ENCODE assay signal across 11 cellular contexts in genomic region chr11:105673089-105673488, GRCh38.
A peak's percentile ranks its signal among the peaks of the same experiment; 100 is the strongest.
DNase-seq lines count a peak whose midpoint lies in the region; ATAC-seq, FAIRE-seq and TF ChIP-seq lines count a peak whose summit lies in the region.
"Had no signal": no experiment of that assay in that cellular context is flagged by ENCODE, and none has a peak within 500 bp of the region (broad histone marks: within the 10 kb centered on the region; RNA-seq: fewer than 3 reads in every experiment).

No MANE protein-coding gene starts in this region.

- BruUV-seq in PC-3 (replicated peaks; lab: Mats Ljungman, UMichigan) = no TSS peak
- no TSS peak for BruUV-seq in endothelial cell of umbilical vein (replicated peaks; lab: Mats Ljungman, UMichigan)

- TF ChIP-seq CTCF in PC-3 (conservative IDR thresholded peaks at IDR 0.05; ENCODE audit: low read depth, low read length) = no peak
- TF ChIP-seq CTCF in endothelial cell of umbilical vein (IDR thresholded peaks at IDR 0.05; ENCODE audit: extremely low read depth in 1 of 2, insufficient read depth in 1 of 2, low read depth in 1 of 2, low read length in 2 of 2) = no peak

- H3K4me3 Mint-ChIP-seq in activated CD4-positive, alpha-beta T cell treated with anti-CD3 and anti-CD28 coated beads, Interleukin-2, amount 10 ng/mL, durations not matched to agents 7 days and 5 days = no peak overlapping the region
- H3K4me3 Mint-ChIP-seq: naive B cell had no signal

- H3K27ac ChIP-seq in PC-3 (ENCODE audit: low read length) = no peak overlapping the region
- no peak overlapping the region for H3K27ac ChIP-seq in endothelial cell of umbilical vein (ENCODE audit: insufficient read depth, low read depth, low read length)
- H3K27ac ChIP-seq: adrenal gland had no signal

- H3K9me1 ChIP-seq in endothelial cell of umbilical vein (replicated peaks; ENCODE audit: control insufficient read depth, extremely low read depth, insufficient read depth, low read length) = peaks cover 2% of the 10 kb centered on the region

- no peaks in the 10 kb centered on the region for H3K9me3 ChIP-seq in PC-3 (ENCODE audit: low read length)
- H3K9me3 ChIP-seq in endothelial cell of umbilical vein (replicated peaks; ENCODE audit: control insufficient read depth, insufficient read depth, low read length) = no peaks in the 10 kb centered on the region
- H3K9me3 ChIP-seq: adrenal gland had no signal

- H3K27me3 ChIP-seq in PC-3 (ENCODE audit: low read length) (peaks cover 6% of the 10 kb centered on the region; the same call in 1 of the 2 replicates), endothelial cell of umbilical vein (ENCODE audit: control insufficient read depth in 2 of 2, insufficient read depth in 2 of 2, low read length in 2 of 2) (no peaks in the 10 kb centered on the region)
- H3K27me3 ChIP-seq: adrenal gland had no signal

- H4K20me1 ChIP-seq in PC-3 (ENCODE audit: low read length) (no peaks in the 10 kb centered on the region), endothelial cell of umbilical vein (replicated peaks; ENCODE audit: control insufficient read depth, extremely low read depth, insufficient read depth, low read length) (no peaks in the 10 kb centered on the region)

- H3K27me3 Mint-ChIP-seq in activated CD4-positive, alpha-beta T cell treated with anti-CD3 and anti-CD28 coated beads, Interleukin-2, amount 10 ng/mL, durations not matched to agents 7 days and 5 days = no peaks in the 10 kb centered on the region
- H3K27me3 Mint-ChIP-seq: naive B cell had no signal

- POLR2A ChIA-PET in activated CD4-positive, alpha-beta T cell treated with anti-CD3 and anti-CD28 coated beads, Interleukin-2, amount 10 ng/mL, durations not matched to agents 7 days and 5 days (lab: Charles Lee) = no interaction called here
- POLR2A ChIA-PET in PC-3 (lab: Charles Lee; ENCODE audit: unreplicated experiment) = interaction anchor here (0.6 kb wide), 1 partner anchor 17 kb away, joined by 4 read pairs; no protein-coding TSS in a partner anchor
- POLR2A ChIA-PET in endothelial cell of umbilical vein (lab: Charles Lee) = no interaction called here

- no peak overlapping the region for H2AFZ ChIP-seq in PC-3 (ENCODE audit: low read length)
- H2AFZ ChIP-seq in endothelial cell of umbilical vein (ENCODE audit: low read depth, low read length) = no peak overlapping the region

- dilution Hi-C loops in endothelial cell of umbilical vein (cut with MboI; ENCODE audit: extremely low pct_ligation_motif_present, low sequenced_read_pairs) = no loop called here

- H3K79me2 ChIP-seq in PC-3 (ENCODE audit: low read length) (no peaks in the 10 kb centered on the region), endothelial cell of umbilical vein (ENCODE audit: control insufficient read depth, insufficient read depth, low read length) (no peaks in the 10 kb centered on the region)

- H3K27ac Mint-ChIP-seq in activated CD4-positive, alpha-beta T cell treated with anti-CD3 and anti-CD28 coated beads, Interleukin-2, amount 10 ng/mL, durations not matched to agents 7 days and 5 days = no peak overlapping the region
- H3K27ac Mint-ChIP-seq: naive B cell had no signal

- ATAC-seq in PC-3 = no peak
- ATAC-seq in GM18870 (IDR thresholded peaks at IDR 0.05; ENCODE audit: unreplicated experiment) = no peak
- no peak for ATAC-seq in GM18520 (IDR thresholded peaks at IDR 0.05; ENCODE audit: unreplicated experiment)
- no peak for ATAC-seq in GM21526 (IDR thresholded peaks at IDR 0.05; ENCODE audit: low FRiP score, unreplicated experiment)

- intact Hi-C loops in PC-3 (cut with micrococcal nuclease) (no loop called here), endothelial cell of umbilical vein (cut with micrococcal nuclease) (no loop called here)

- H3K9me2 ChIP-seq in PC-3 (replicated peaks; ENCODE audit: low read length) = no peaks in the 10 kb centered on the region

- H3K4me3 ChIP-seq in PC-3 (ENCODE audit: low read length) = no peak overlapping the region
- no peak overlapping the region for H3K4me3 ChIP-seq in endothelial cell of umbilical vein (replicated peaks in 1 of 3; ENCODE audit: insufficient read depth in 1 of 3, low read depth in 1 of 3, low read length in 3 of 3)
- H3K4me3 ChIP-seq: adrenal gland had no signal

- peak; percentile 22 for DNase-seq in activated CD4-positive, alpha-beta T cell treated with anti-CD3 and anti-CD28 coated beads, Interleukin-2, amount 10 ng/mL, durations not matched to agents 7 days and 5 days
- no peak for DNase-seq in activated CD4-positive, alpha-beta T cell treated with anti-CD3 and anti-CD28 coated beads, Interleukin-2, amount 50 U/mL, for 1 hour
- DNase-seq in PC-3 (peak; percentile 77), endothelial cell of umbilical vein (ENCODE audit: low read depth, low spot score) (peak; percentile 54), retina (peak; percentile 20)
- DNase-seq: naive B cell had no signal

- CTCF ChIA-PET in activated CD4-positive, alpha-beta T cell treated with anti-CD3 and anti-CD28 coated beads, Interleukin-2, amount 10 ng/mL, durations not matched to agents 7 days and 5 days (lab: Charles Lee) = no interaction called here
- CTCF ChIA-PET in PC-3 (lab: Charles Lee) = no interaction called here
- CTCF ChIA-PET in endothelial cell of umbilical vein (lab: Charles Lee) = interaction anchor here (0.9 to 1.2 kb wide), 3 partner anchors 38 to 96 kb away, joined by 3 read pairs; no protein-coding TSS in a partner anchor

- H3K36me3 Mint-ChIP-seq in activated CD4-positive, alpha-beta T cell treated with anti-CD3 and anti-CD28 coated beads, Interleukin-2, amount 10 ng/mL, durations not matched to agents 7 days and 5 days (ENCODE audit: low read depth) = no peaks in the 10 kb centered on the region
- H3K36me3 Mint-ChIP-seq: naive B cell had no signal

- peak; percentile 82 for FAIRE-seq in endothelial cell of umbilical vein (lab: Jason Lieb, UNC)
- FAIRE-seq: H1 had no signal

- no peaks in the 10 kb centered on the region for H3K4me1 Mint-ChIP-seq in activated CD4-positive, alpha-beta T cell treated with anti-CD3 and anti-CD28 coated beads, Interleukin-2, amount 10 ng/mL, durations not matched to agents 7 days and 5 days
- H3K4me1 Mint-ChIP-seq: naive B cell had no signal

- no peaks in the 10 kb centered on the region for H3F3A ChIP-seq in PC-3 (ENCODE audit: low read length, unreplicated experiment)

- H3K9me3 Mint-ChIP-seq in activated CD4-positive, alpha-beta T cell treated with anti-CD3 and anti-CD28 coated beads, Interleukin-2, amount 10 ng/mL, durations not matched to agents 7 days and 5 days = no peaks in the 10 kb centered on the region

- no peaks in the 10 kb centered on the region for H3K4me1 ChIP-seq in PC-3 (ENCODE audit: insufficient read depth, low read length)
- H3K4me1 ChIP-seq in endothelial cell of umbilical vein (ENCODE audit: control insufficient read depth, extremely low read depth, insufficient read depth, low read length) = no peaks in the 10 kb centered on the region
- H3K4me1 ChIP-seq: adrenal gland had no signal

- H3K36me3 ChIP-seq in PC-3 (ENCODE audit: low read depth, low read length) = no peaks in the 10 kb centered on the region
- no peaks in the 10 kb centered on the region for H3K36me3 ChIP-seq in endothelial cell of umbilical vein (ENCODE audit: control insufficient read depth in 2 of 2, extremely low read depth in 1 of 2, insufficient read depth in 2 of 2, low read length in 2 of 2)
- H3K36me3 ChIP-seq: adrenal gland had no signal

- TF ChIP-seq POLR2A in endothelial cell of umbilical vein (IDR thresholded peaks at IDR 0.05; ENCODE audit: low read depth, low read length) = no peak

- H3K9ac ChIP-seq in PC-3 (ENCODE audit: low read length) (no peak overlapping the region), endothelial cell of umbilical vein (replicated peaks; ENCODE audit: extremely low read depth, insufficient read depth, low read length) (no peak overlapping the region)

- no peak overlapping the region for H3K4me2 ChIP-seq in PC-3 (ENCODE audit: low read length)
- no peak overlapping the region for H3K4me2 ChIP-seq in endothelial cell of umbilical vein (ENCODE audit: insufficient read depth, low read length)

TF ChIP-seq in endothelial cell of umbilical vein, 7 proteins besides CTCF, POLR2A, EP300 and RAD21:
- TF ChIP-seq FOS (IDR thresholded peaks at IDR 0.05; ENCODE audit: borderline replicate concordance, insufficient read depth, low read length) (no peak), JUN (IDR thresholded peaks at IDR 0.05; ENCODE audit: borderline replicate concordance, insufficient read depth, insufficient read length, low read depth) (no peak), GATA2 (IDR thresholded peaks at IDR 0.05; ENCODE audit: insufficient read depth, insufficient read length, low read depth, low read length) (no peak), POLR2AphosphoS5 (IDR thresholded peaks at IDR 0.05; ENCODE audit: insufficient read depth, low read depth, low read length) (no peak), EZH2 (IDR thresholded peaks at IDR 0.05; ENCODE audit: borderline replicate concordance, low read depth, low read length, severe bottlenecking) (no peak), MYC (IDR thresholded peaks at IDR 0.05; ENCODE audit: low read depth, low read length) (no peak), MAX (IDR thresholded peaks at IDR 0.05; ENCODE audit: insufficient read depth, insufficient read length) (no peak)
TF ChIP-seq in endothelial cell of umbilical vein: peak in this region for 0.
